16 cellular contexts compared by ENCODE assay signal in the genomic region with DNA sequence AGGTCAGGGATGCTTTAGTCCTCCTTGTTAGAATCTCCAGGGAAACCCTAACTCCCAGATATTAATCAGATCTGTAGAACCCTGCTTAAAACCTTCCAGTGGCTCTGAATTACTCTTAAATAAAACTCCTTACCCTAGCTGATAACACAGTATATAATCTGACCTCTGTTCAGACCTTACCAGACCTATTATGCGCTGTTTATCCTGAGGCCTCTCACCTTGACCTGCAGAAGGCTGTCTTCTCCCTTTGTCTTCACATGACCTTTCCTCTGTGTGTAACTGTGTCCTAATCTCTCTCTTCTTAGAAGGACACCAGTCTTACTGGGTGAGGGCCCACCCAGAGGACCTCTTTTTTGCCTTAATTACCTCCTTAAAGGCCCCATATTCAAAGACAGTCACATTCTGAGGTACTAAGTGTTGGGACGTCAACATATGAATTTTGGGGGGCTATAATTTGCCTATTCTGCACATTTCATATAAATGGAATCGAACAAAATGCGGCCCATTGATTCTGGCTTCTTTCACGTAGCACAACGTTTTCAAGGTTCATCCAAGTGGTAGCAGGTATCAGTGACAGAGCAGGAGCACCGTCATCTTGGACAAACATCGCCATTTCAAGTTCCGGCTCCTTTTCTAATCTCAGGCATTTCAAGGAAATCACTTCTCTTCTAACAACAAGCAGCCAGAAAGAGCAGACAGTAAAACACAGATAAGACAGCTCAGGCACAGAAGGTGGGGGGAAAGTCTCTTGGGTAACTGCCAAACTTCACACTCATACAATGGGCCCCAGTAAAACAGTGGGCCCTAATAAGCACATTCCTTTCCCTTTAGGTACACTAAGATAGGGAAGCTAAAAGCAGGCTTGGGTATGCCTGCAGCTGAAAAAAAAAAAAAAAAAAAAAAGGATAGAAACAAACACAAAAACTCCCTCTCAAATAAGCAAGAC.
DNase-seq lines count a peak whose midpoint lies in the region; ATAC-seq, FAIRE-seq and TF ChIP-seq lines count a peak whose summit lies in the region.
"Had no signal": no experiment of that assay in that cellular context is flagged by ENCODE, and none has a peak within 500 bp of the region (broad histone marks: within the 10 kb centered on the region; RNA-seq: fewer than 3 reads in every experiment).

No MANE protein-coding gene starts in this region.

- 96% methylated on average over 5 of the region's 9 CpGs; no CpG with 5 or more reads in 1 of the 2 experiments for WGBS in IMR-90 (ENCODE audit: extremely low coverage in 2 of 2, insufficient read length in 1 of 2), 2 experiments

- peaks cover 12% of the 10 kb centered on the region for H3K9me1 ChIP-seq in IMR-90 (ENCODE audit: insufficient read depth, low read length)

- TF ChIP-seq CTCF in IMR-90 (conservative IDR thresholded peaks at IDR 0.05; ENCODE audit: low read depth, low read length), result no peak
- TF ChIP-seq CTCF in astrocyte (IDR thresholded peaks at IDR 0.05; ENCODE audit: insufficient read depth, low read depth, low read length), result no peak
- no peak for TF ChIP-seq CTCF in right atrium auricular region (IDR thresholded peaks at IDR 0.05)
- TF ChIP-seq CTCF in BE2C (IDR thresholded peaks at IDR 0.05; ENCODE audit: low read depth, low read length), result no peak

- intact Hi-C loops in IMR-90 (cut with micrococcal nuclease), result loop anchor here (5.0 kb wide), 1 partner anchor 200 kb away; a partner anchor contains a TSS

- H3K27me3 Mint-ChIP-seq in astrocyte (ENCODE audit: low read depth, unreplicated experiment), result no peaks in the 10 kb centered on the region
- H3K27me3 Mint-ChIP-seq: activated CD4-positive, alpha-beta T cell treated with anti-CD3 and anti-CD28 coated beads for 36 hours; central memory CD8-positive, alpha-beta T cell had no signal

- H3K79me2 ChIP-seq in astrocyte (ENCODE audit: insufficient read depth, low read length), result no peaks in the 10 kb centered on the region

- H2AK9ac ChIP-seq in IMR-90 (replicated peaks; ENCODE audit: low read depth, low read length, poor library complexity), result no peak overlapping the region

- TF ChIP-seq POLR2A in IMR-90 (IDR thresholded peaks at IDR 0.05; ENCODE audit: low read depth, low read length), result no peak

- H3K9me3 Mint-ChIP-seq in astrocyte (ENCODE audit: unreplicated experiment), result no peaks in the 10 kb centered on the region
- H3K9me3 Mint-ChIP-seq: activated T-cell treated with anti-CD3 and anti-CD28 coated beads, Interleukin-2, amount 50 U/mL, for 72 hours; central memory CD8-positive, alpha-beta T cell had no signal

- 0 out of 4 replicates have a peak, but pooled peaks cover 0 to 4% of the 10 kb centered on the region in 2 experiments for H3K79me1 ChIP-seq in IMR-90 (ENCODE audit: low read depth in 1 of 2, low read length in 2 of 2)

- FAIRE-seq in astrocyte (lab: Jason Lieb, UNC), result no peak

- H2BK20ac ChIP-seq in IMR-90 (ENCODE audit: low read depth, low read length), result peak overlapping the region; percentile 94

- peak overlapping the region; percentile 87 for H2BK120ac ChIP-seq in IMR-90 (ENCODE audit: low read depth, low read length)

- no peak overlapping the region for H3K4me3 ChIP-seq in IMR-90 (ENCODE audit: insufficient read depth, low read depth, low read length)
- no peak overlapping the region for H3K4me3 ChIP-seq in astrocyte (ENCODE audit: insufficient read depth, low read depth, low read length)
- no peak overlapping the region for H3K4me3 ChIP-seq in right atrium auricular region
- no peak overlapping the region for H3K4me3 ChIP-seq in skeletal muscle tissue (ENCODE audit: low read length in 3 of 3)
- no peak overlapping the region for H3K4me3 ChIP-seq in BE2C (ENCODE audit: low read depth, low read length)

- H2BK5ac ChIP-seq in IMR-90 (ENCODE audit: low read depth, low read length, poor library complexity, severe bottlenecking), result peak overlapping the region; percentile 78

- H3K18ac ChIP-seq in IMR-90 (ENCODE audit: low read depth, low read length), result peak overlapping the region; percentile 96

- peak overlapping the region; percentile 90 for H3K14ac ChIP-seq in IMR-90 (replicated peaks; ENCODE audit: low read depth, low read length)

- H3K9ac ChIP-seq in IMR-90 (ENCODE audit: low read depth, low read length), result no peak overlapping the region
- H3K9ac ChIP-seq in astrocyte (ENCODE audit: low read length), result no peak overlapping the region
- H3K9ac ChIP-seq in skeletal muscle tissue (ENCODE audit: low read depth in 1 of 3, low read length in 3 of 3), result no peak overlapping the region

- peak overlapping the region; percentile 26; the same call in 1 of the 2 replicates for H3K4me2 ChIP-seq in IMR-90 (ENCODE audit: low read depth, low read length)
- no peak overlapping the region for H3K4me2 ChIP-seq in astrocyte (ENCODE audit: low read length)

- H3K36me3 ChIP-seq in IMR-90 (ENCODE audit: control insufficient read depth, insufficient read depth, low read length) (no peaks in the 10 kb centered on the region), astrocyte (ENCODE audit: insufficient read depth, low read length) (no peaks in the 10 kb centered on the region), right atrium auricular region (no peaks in the 10 kb centered on the region), skeletal muscle tissue (ENCODE audit: control insufficient read depth in 3 of 3, insufficient read depth in 3 of 3, low read length in 3 of 3) (no peaks in the 10 kb centered on the region), BE2C (no peaks in the 10 kb centered on the region)

- peak overlapping the region; percentile 77 for H2AK5ac ChIP-seq in IMR-90 (ENCODE audit: low read depth, low read length)

- peaks cover 27% of the 10 kb centered on the region for H3K4me1 Mint-ChIP-seq in astrocyte (ENCODE audit: low read depth, unreplicated experiment)
- H3K4me1 Mint-ChIP-seq: activated CD4-positive, alpha-beta T cell treated with anti-CD3 and anti-CD28 coated beads for 36 hours; central memory CD8-positive, alpha-beta T cell had no signal

- peak overlapping the region; percentile 1 for H3K27ac Mint-ChIP-seq in astrocyte (ENCODE audit: unreplicated experiment)
- H3K27ac Mint-ChIP-seq: activated CD4-positive, alpha-beta T cell treated with anti-CD3 and anti-CD28 coated beads for 36 hours; activated T-cell treated with anti-CD3 and anti-CD28 coated beads, Interleukin-2, amount 50 U/mL, for 72 hours had no signal

- no peak overlapping the region; the same call in 1 of the 2 replicates for H3K56ac ChIP-seq in IMR-90 (ENCODE audit: extremely low read depth, insufficient read depth, low read length)

- TF ChIP-seq RAD21 in IMR-90 (IDR thresholded peaks at IDR 0.05; ENCODE audit: low read length), result no peak

- DNase-seq in IMR-90, result no peak
- DNase-seq in astrocyte (ENCODE audit: low read depth), result peak; percentile 59
- DNase-seq in right atrium auricular region (ENCODE audit: low spot score), result no peak
- DNase-seq in SIG-M5 treated with dmso at 0.1 percent for 504 hours (lab: John Stamatoyannopoulos, UW; ENCODE audit: unreplicated experiment), result no peak
- no peak for DNase-seq in activated naive CD4-positive, alpha-beta T cell treated with Interleukin-2 at 50 U/mL for 16 hours
- no peak for DNase-seq in BE2C
- DNase-seq: activated CD4-positive, alpha-beta T cell treated with anti-CD3 and anti-CD28 coated beads for 36 hours; activated T-cell treated with anti-CD3 and anti-CD28 coated beads, Interleukin-2, amount 50 U/mL, for 72 hours; NK-92 treated with Interleukin-12 subunit alpha and Interleukin-12 subunit beta, amount 100 ng/mL, for 24 hours; nucleus accumbens; stimulated activated CD4-positive, alpha-beta T cell treated with anti-CD3 and anti-CD28 coated beads, Interleukin-2, amount 100 ng/mL, for 48 hours; stimulated activated naive CD4-positive, alpha-beta T cell treated with Interleukin-2 at 50 U/mL for 16 hours had no signal

- peak overlapping the region; percentile 73; the same call in 1 of the 2 replicates for H3K23ac ChIP-seq in IMR-90 (ENCODE audit: low read depth, low read length)

- dilution Hi-C loops in IMR-90 (cut with HindIII; ENCODE audit: low sequenced_read_pairs, unreplicated experiment), result no loop called here

- peak overlapping the region in 1 of 2 experiments; percentile 69; a peak in 1 of 4 replicates for H4K8ac ChIP-seq in IMR-90 (ENCODE audit: low read depth in 2 of 2, low read length in 2 of 2)

- H4K20me1 ChIP-seq in IMR-90 (ENCODE audit: insufficient read depth, low read length) (no peaks in the 10 kb centered on the region), astrocyte (ENCODE audit: insufficient read depth, low read length) (no peaks in the 10 kb centered on the region)

- H2BK15ac ChIP-seq in IMR-90 (ENCODE audit: low read depth, low read length), result peak overlapping the region; percentile 69; the same call in 1 of the 3 replicates

- H3K9me3 ChIP-seq in IMR-90 (ENCODE audit: control insufficient read depth, insufficient read depth, low read length), result no peaks in the 10 kb centered on the region
- no peaks in the 10 kb centered on the region for H3K9me3 ChIP-seq in astrocyte (ENCODE audit: insufficient read depth, low read depth, low read length)
- no peaks in the 10 kb centered on the region for H3K9me3 ChIP-seq in right atrium auricular region
- H3K9me3 ChIP-seq in skeletal muscle tissue (ENCODE audit: control insufficient read depth in 3 of 3, low read length in 3 of 3), result no peaks in the 10 kb centered on the region
- no peaks in the 10 kb centered on the region for H3K9me3 ChIP-seq in BE2C

- H4K5ac ChIP-seq in IMR-90 (ENCODE audit: low read depth, low read length), result peak overlapping the region; percentile 93

- H2AFZ ChIP-seq in IMR-90 (replicated peaks; ENCODE audit: low read length, poor library complexity), result no peak overlapping the region
- no peak overlapping the region for H2AFZ ChIP-seq in astrocyte (ENCODE audit: low read depth, low read length)

- H4K91ac ChIP-seq in IMR-90 (ENCODE audit: insufficient read depth, low read depth, low read length), result peak overlapping the region; percentile 69; the same call in 1 of the 2 replicates

- in situ Hi-C loops in IMR-90 (cut with MboI; ENCODE audit: low sequenced_read_pairs), result no loop called here

- H3K27ac ChIP-seq in IMR-90 (ENCODE audit: insufficient read depth, low read length), result peak overlapping the region; percentile 94; the same call in 1 of the 2 replicates
- no peak overlapping the region for H3K27ac ChIP-seq in astrocyte (ENCODE audit: low read depth, low read length)
- H3K27ac ChIP-seq in right atrium auricular region, result peak overlapping the region; percentile 78
- peak overlapping the region; percentile 83 for H3K27ac ChIP-seq in skeletal muscle tissue (ENCODE audit: low read depth, low read length)
- H3K27ac ChIP-seq: C4-2B had no signal

- POLR2A ChIA-PET in IMR-90 (lab: Charles Lee; ENCODE audit: unreplicated experiment), result interaction anchor here (0.6 kb wide), 1 partner anchor 9 kb away, joined by 3 read pairs; no protein-coding TSS in a partner anchor

- no peak overlapping the region for H3K4me3 Mint-ChIP-seq in astrocyte (ENCODE audit: unreplicated experiment)
- H3K4me3 Mint-ChIP-seq: activated CD4-positive, alpha-beta T cell treated with anti-CD3 and anti-CD28 coated beads for 36 hours; activated T-cell treated with anti-CD3 and anti-CD28 coated beads, Interleukin-2, amount 50 U/mL, for 72 hours; central memory CD8-positive, alpha-beta T cell had no signal

- peak overlapping the region; percentile 95 for H3K4ac ChIP-seq in IMR-90 (ENCODE audit: low read depth, low read length)

- BruUV-seq in IMR-90 (replicated peaks; lab: Mats Ljungman, UMichigan), result no TSS peak

- H3K27me3 ChIP-seq in IMR-90 (ENCODE audit: control insufficient read depth, insufficient read depth, low read length) (no peaks in the 10 kb centered on the region), astrocyte (ENCODE audit: insufficient read depth, low read length) (no peaks in the 10 kb centered on the region), right atrium auricular region (no peaks in the 10 kb centered on the region), skeletal muscle tissue (ENCODE audit: control insufficient read depth in 3 of 3, insufficient read depth in 3 of 3, low read length in 3 of 3) (no peaks in the 10 kb centered on the region), BE2C (no peaks in the 10 kb centered on the region)

- ATAC-seq in IMR-90 (ENCODE audit: low read depth), result no peak
- ATAC-seq in HG03139 (IDR thresholded peaks at IDR 0.05; ENCODE audit: unreplicated experiment), result no peak
- ATAC-seq: activated CD4-positive, alpha-beta T cell treated with anti-CD3 and anti-CD28 coated beads for 36 hours; activated T-cell treated with anti-CD3 and anti-CD28 coated beads, Interleukin-2, amount 50 U/mL, for 72 hours had no signal

- H3K4me1 ChIP-seq in IMR-90 (ENCODE audit: control insufficient read depth, insufficient read depth, low read length) (peaks cover 27% of the 10 kb centered on the region), astrocyte (ENCODE audit: insufficient read depth, low read length) (peaks cover 18% of the 10 kb centered on the region), right atrium auricular region (peaks cover 0 to 63% of the 10 kb centered on the region in 2 donors), skeletal muscle tissue (ENCODE audit: control insufficient read depth in 3 of 3, insufficient read depth in 3 of 3, low read length in 3 of 3) (peaks cover 44 to 56% (median 47%) of the 10 kb centered on the region in 3 donors), BE2C (peaks cover 12% of the 10 kb centered on the region)

- CTCF ChIA-PET in IMR-90 (lab: Yijun Ruan, JAX), result interaction anchor here (1.0 kb wide), 1 partner anchor 8 kb away, joined by 4 read pairs; no protein-coding TSS in a partner anchor

- H3K36me3 Mint-ChIP-seq in astrocyte (ENCODE audit: low read depth, unreplicated experiment), result no peaks in the 10 kb centered on the region
